In genomic region chr11:86046111-86046510, GRCh38 we compare ENCODE assay signal across 1 cellular context.
TF ChIP-seq lines count a peak whose summit lies in the region.

No MANE protein-coding gene starts in this region.

TF ChIP-seq in SK-N-SH treated with all-trans-retinoic acid at 6 μM for 48 hours, 23 proteins besides CTCF, POLR2A, EP300 and RAD21 (continued from another document):
- TF ChIP-seq, protein P1, sequence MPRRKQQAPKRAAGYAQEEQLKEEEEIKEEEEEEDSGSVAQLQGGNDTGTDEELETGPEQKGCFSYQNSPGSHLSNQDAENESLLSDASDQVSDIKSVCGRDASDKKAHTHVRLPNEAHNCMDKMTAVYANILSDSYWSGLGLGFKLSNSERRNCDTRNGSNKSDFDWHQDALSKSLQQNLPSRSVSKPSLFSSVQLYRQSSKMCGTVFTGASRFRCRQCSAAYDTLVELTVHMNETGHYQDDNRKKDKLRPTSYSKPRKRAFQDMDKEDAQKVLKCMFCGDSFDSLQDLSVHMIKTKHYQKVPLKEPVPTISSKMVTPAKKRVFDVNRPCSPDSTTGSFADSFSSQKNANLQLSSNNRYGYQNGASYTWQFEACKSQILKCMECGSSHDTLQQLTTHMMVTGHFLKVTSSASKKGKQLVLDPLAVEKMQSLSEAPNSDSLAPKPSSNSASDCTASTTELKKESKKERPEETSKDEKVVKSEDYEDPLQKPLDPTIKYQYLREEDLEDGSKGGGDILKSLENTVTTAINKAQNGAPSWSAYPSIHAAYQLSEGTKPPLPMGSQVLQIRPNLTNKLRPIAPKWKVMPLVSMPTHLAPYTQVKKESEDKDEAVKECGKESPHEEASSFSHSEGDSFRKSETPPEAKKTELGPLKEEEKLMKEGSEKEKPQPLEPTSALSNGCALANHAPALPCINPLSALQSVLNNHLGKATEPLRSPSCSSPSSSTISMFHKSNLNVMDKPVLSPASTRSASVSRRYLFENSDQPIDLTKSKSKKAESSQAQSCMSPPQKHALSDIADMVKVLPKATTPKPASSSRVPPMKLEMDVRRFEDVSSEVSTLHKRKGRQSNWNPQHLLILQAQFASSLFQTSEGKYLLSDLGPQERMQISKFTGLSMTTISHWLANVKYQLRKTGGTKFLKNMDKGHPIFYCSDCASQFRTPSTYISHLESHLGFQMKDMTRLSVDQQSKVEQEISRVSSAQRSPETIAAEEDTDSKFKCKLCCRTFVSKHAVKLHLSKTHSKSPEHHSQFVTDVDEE (CRISPR knock-in tag; IDR thresholded peaks at IDR 0.05) = no peak
- TF ChIP-seq GLIS3 (CRISPR knock-in tag; IDR thresholded peaks at IDR 0.05) = no peak
- TF ChIP-seq, protein P2, sequence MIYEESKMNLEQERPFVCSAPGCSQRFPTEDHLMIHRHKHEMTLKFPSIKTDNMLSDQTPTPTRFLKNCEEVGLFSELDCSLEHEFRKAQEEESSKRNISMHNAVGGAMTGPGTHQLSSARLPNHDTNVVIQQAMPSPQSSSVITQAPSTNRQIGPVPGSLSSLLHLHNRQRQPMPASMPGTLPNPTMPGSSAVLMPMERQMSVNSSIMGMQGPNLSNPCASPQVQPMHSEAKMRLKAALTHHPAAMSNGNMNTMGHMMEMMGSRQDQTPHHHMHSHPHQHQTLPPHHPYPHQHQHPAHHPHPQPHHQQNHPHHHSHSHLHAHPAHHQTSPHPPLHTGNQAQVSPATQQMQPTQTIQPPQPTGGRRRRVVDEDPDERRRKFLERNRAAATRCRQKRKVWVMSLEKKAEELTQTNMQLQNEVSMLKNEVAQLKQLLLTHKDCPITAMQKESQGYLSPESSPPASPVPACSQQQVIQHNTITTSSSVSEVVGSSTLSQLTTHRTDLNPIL (CRISPR knock-in tag; IDR thresholded peaks at IDR 0.05; ENCODE audit: low read depth) = no peak
- TF ChIP-seq, protein P3, sequence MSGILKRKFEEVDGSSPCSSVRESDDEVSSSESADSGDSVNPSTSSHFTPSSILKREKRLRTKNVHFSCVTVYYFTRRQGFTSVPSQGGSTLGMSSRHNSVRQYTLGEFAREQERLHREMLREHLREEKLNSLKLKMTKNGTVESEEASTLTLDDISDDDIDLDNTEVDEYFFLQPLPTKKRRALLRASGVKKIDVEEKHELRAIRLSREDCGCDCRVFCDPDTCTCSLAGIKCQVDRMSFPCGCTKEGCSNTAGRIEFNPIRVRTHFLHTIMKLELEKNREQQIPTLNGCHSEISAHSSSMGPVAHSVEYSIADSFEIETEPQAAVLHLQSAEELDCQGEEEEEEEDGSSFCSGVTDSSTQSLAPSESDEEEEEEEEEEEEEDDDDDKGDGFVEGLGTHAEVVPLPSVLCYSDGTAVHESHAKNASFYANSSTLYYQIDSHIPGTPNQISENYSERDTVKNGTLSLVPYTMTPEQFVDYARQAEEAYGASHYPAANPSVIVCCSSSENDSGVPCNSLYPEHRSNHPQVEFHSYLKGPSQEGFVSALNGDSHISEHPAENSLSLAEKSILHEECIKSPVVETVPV (CRISPR knock-in tag; IDR thresholded peaks at IDR 0.05) = no peak
- no peak for TF ChIP-seq TOX (CRISPR knock-in tag; IDR thresholded peaks at IDR 0.05; ENCODE audit: borderline replicate concordance)
- TF ChIP-seq ZFP30 (CRISPR knock-in tag; IDR thresholded peaks at IDR 0.05) = no peak
- TF ChIP-seq TCF4 (CRISPR knock-in tag; IDR thresholded peaks at IDR 0.05; ENCODE audit: borderline replicate concordance) = no peak
